In genomic region chr7:31953432-31953831, GRCh38 we compare ENCODE assay signal across 8 cellular contexts.
"Had no signal": no experiment of that assay in that cellular context is flagged by ENCODE, and none has a peak within 500 bp of the region (broad histone marks: within the 10 kb centered on the region; RNA-seq: fewer than 3 reads in every experiment).

No MANE protein-coding gene starts in this region.

- H3K9me3 ChIP-seq: HAP-1 had no signal

- H3K36me3 ChIP-seq: HAP-1 had no signal

- H2AFZ ChIP-seq: GM23338 had no signal

- H3K4me3 ChIP-seq: GM23338, HAP-1 had no signal

- ATAC-seq: GM23338, HCT116, HepG2 had no signal

- H3K27ac ChIP-seq: HL-60 had no signal

- H3K4me2 ChIP-seq: GM23338 had no signal

- H3K4me1 ChIP-seq: HAP-1 had no signal

- DNase-seq: H7, HFFc6, KBM-7 had no signal
